7 cellular contexts compared by ENCODE assay signal in genomic region chr6:138987299-138987642, GRCh38. TPM values are rescaled to one million over a fixed set of nuclear protein-coding genes. Genes with fewer than 3 reads are reported as not detected.
A peak's percentile ranks its signal among the peaks of the same experiment; 100 is the strongest.
DNase-seq lines count a peak whose midpoint lies in the region; ATAC-seq and TF ChIP-seq lines count a peak whose summit lies in the region.

No MANE protein-coding gene starts in this region.

- POLR2A ChIA-PET in GM10248 (lab: Yijun Ruan, JAX): no interaction called here

- H3K4me3 ChIP-seq in endodermal cell (ENCODE audit: low read length): peak overlapping the region; percentile 94

- TF ChIP-seq CTCF in endodermal cell (conservative IDR thresholded peaks at IDR 0.05) (no peak), GM10248 (IDR thresholded peaks at IDR 0.05; ENCODE audit: control extremely low read depth, extremely low read depth, low read depth, missing control alignments) (no peak)

- peak overlapping the region; percentile 83 for H3K27ac Mint-ChIP-seq in endodermal cell
- H3K27ac Mint-ChIP-seq in natural killer cell treated with Interleukin-12 subunit alpha and Interleukin-12 subunit beta and Interleukin-15 and Interleukin-18, amount 100 ng/mL, for 72 hours: peak overlapping the region; percentile 29 to 80

- no peaks in the 10 kb centered on the region for H3K36me3 ChIP-seq in endodermal cell (ENCODE audit: control insufficient read depth, insufficient read depth, low read length)

- no peaks in the 10 kb centered on the region for H3K9me3 Mint-ChIP-seq in endodermal cell
- H3K9me3 Mint-ChIP-seq in natural killer cell treated with Interleukin-12 subunit alpha and Interleukin-12 subunit beta and Interleukin-15 and Interleukin-18, amount 100 ng/mL, for 72 hours: no peaks in the 10 kb centered on the region

- H3K27ac ChIP-seq in endodermal cell (ENCODE audit: low read depth, low read length): no peak overlapping the region

- WGBS in endodermal cell (ENCODE audit: insufficient coverage in 1 of 2, insufficient read length in 1 of 2), 2 experiments: 0 to 2% methylated on average over 10 to 30 of the region's 30 CpGs

- peaks cover 3% of the 10 kb centered on the region for H3K4me1 ChIP-seq in endodermal cell (ENCODE audit: control insufficient read depth, insufficient read depth, low read length)

- peaks cover 18% of the 10 kb centered on the region for H3K4me1 Mint-ChIP-seq in endodermal cell
- H3K4me1 Mint-ChIP-seq in natural killer cell treated with Interleukin-12 subunit alpha and Interleukin-12 subunit beta and Interleukin-15 and Interleukin-18, amount 100 ng/mL, for 72 hours (ENCODE audit: low read depth in 2 of 2): peaks cover 9 to 10% of the 10 kb centered on the region in 2 donors

- peaks cover 5% of the 10 kb centered on the region for H3K9me3 ChIP-seq in endodermal cell (ENCODE audit: control insufficient read depth, low read length)

- DNase-seq in NCI-H69 (lab: John Stamatoyannopoulos, UW) (peak; percentile 82), endodermal cell (no peak), mucosa of gallbladder (ENCODE audit: low spot score) (no peak), NOMO-1 treated with dmso at 0.1 percent for 144 hours (lab: John Stamatoyannopoulos, UW; ENCODE audit: unreplicated experiment) (no peak), GM10248 (ENCODE audit: extremely low spot score) (no peak)
- peak; percentile 61 for DNase-seq in natural killer cell treated with Interleukin-12 subunit alpha and Interleukin-12 subunit beta and Interleukin-15 and Interleukin-18, amount 100 ng/mL, for 72 hours (ENCODE audit: low spot score)

- CTCF ChIA-PET in GM10248 (lab: Yijun Ruan, JAX): interaction anchor here (0.8 to 9.3 kb wide), 15 partner anchors 12 to 221 kb away, joined by 3 to 96 read pairs (median 5); no protein-coding TSS in a partner anchor

- no peaks in the 10 kb centered on the region for H3K36me3 Mint-ChIP-seq in endodermal cell (ENCODE audit: low read depth)
- no peaks in the 10 kb centered on the region for H3K36me3 Mint-ChIP-seq in natural killer cell treated with Interleukin-12 subunit alpha and Interleukin-12 subunit beta and Interleukin-15 and Interleukin-18, amount 100 ng/mL, for 72 hours

- H3K9ac ChIP-seq in endodermal cell (ENCODE audit: extremely low read depth, low read length, poor library complexity, severe bottlenecking): peak overlapping the region; percentile 62

- peaks cover 18% of the 10 kb centered on the region for H3K27me3 ChIP-seq in endodermal cell (ENCODE audit: control insufficient read depth, insufficient read depth, low read length, poor library complexity, severe bottlenecking)

- peak; percentile 2 for ATAC-seq in GM21528 (IDR thresholded peaks at IDR 0.05; ENCODE audit: low FRiP score, unreplicated experiment)
- ATAC-seq in natural killer cell treated with Interleukin-12 subunit alpha and Interleukin-12 subunit beta and Interleukin-15 and Interleukin-18, amount 100 ng/mL, for 72 hours: no peak

- H3K27me3 Mint-ChIP-seq in endodermal cell (ENCODE audit: insufficient read depth): peaks cover 30% of the 10 kb centered on the region
- peaks cover 2% of the 10 kb centered on the region in 2 donors for H3K27me3 Mint-ChIP-seq in natural killer cell treated with Interleukin-12 subunit alpha and Interleukin-12 subunit beta and Interleukin-15 and Interleukin-18, amount 100 ng/mL, for 72 hours

- peak overlapping the region; percentile 76 for H3K4me3 Mint-ChIP-seq in endodermal cell
- peak overlapping the region; percentile 85 for H3K4me3 Mint-ChIP-seq in natural killer cell treated with Interleukin-12 subunit alpha and Interleukin-12 subunit beta and Interleukin-15 and Interleukin-18, amount 100 ng/mL, for 72 hours

RNA-seq across cellular contexts. Expression of gene REPS1, which starts 0.8 kb away (rescaled TPM):
- total RNA-seq in endodermal cell (10 to 100 TPM; 33.0 to 34.1 TPM), mucosa of gallbladder (36.7 TPM)
- polyA plus RNA-seq in endodermal cell (2013, experiment 1 of 2): 57.1 TPM
- polyA plus RNA-seq in endodermal cell (2013, experiment 2 of 2): 56.3 TPM
- 10 to 100 TPM; 43.4 to 68.6 TPM for total RNA-seq in natural killer cell treated with Interleukin-12 subunit alpha and Interleukin-12 subunit beta and Interleukin-15 and Interleukin-18, amount 100 ng/mL, for 72 hours

RNA-seq across cellular contexts. Expression of gene ABRACL, which starts 41.3 kb away (rescaled TPM):
- 10 to 100 TPM; 24.7 to 45.8 TPM for total RNA-seq in endodermal cell
- 94.9 TPM for polyA plus RNA-seq in endodermal cell (2013, experiment 1 of 2)
- polyA plus RNA-seq in endodermal cell (2013, experiment 2 of 2): 90.8 TPM
- total RNA-seq in natural killer cell treated with Interleukin-12 subunit alpha and Interleukin-12 subunit beta and Interleukin-15 and Interleukin-18, amount 100 ng/mL, for 72 hours: 100 to 1,000 TPM in 1 of 2 donors, 10 to 100 TPM in 1; 69.6 to 115 TPM
- total RNA-seq in mucosa of gallbladder: 30.9 TPM

Comparison
In these comparisons a context has a peak if more than half of its experiments do, and no peak if none do; other contexts are left out.
1. DNase-seq: peak in NCI-H69 (single experiment) and natural killer cell treated with Interleukin-12 subunit alpha and Interleukin-12 subunit beta and Interleukin-15 and Interleukin-18, amount 100 ng/mL, for 72 hours (single experiment); none in endodermal cell (single experiment), mucosa of gallbladder (single experiment), NOMO-1 treated with dmso at 0.1 percent for 144 hours (single experiment) and GM10248 (single experiment).